1 cellular context compared by ENCODE assay signal in the genomic region with DNA sequence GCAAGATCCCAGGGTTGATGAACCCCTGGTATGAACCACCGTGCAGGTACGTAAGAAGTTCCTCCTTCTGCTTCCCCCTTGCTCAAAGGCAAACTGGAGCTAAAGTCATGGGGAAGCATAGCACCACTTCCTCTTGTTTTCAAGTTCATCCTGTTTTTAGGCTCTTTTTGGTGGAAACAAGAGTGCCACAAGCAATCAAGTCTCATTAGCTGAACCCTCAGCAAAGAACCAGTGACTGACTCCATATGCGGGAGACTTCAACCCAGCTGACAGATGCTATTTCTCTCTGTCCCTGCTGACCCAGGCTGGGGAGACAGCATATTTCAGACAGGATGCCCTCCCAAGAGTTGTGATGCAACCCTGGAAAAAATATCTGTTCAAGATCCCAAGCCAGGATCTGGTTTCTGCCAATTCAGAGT.
TF ChIP-seq lines count a peak whose summit lies in the region.

No MANE protein-coding gene starts in this region.

TF ChIP-seq in HepG2, 621 proteins besides CTCF, POLR2A, EP300 and RAD21:
- TF ChIP-seq AGO2 (optimal IDR thresholded peaks at IDR 0.05; ENCODE audit: low read depth, low read length) (no peak), REXO4 (CRISPR knock-in tag; IDR thresholded peaks at IDR 0.05; ENCODE audit: borderline replicate concordance) (no peak), RXRB (CRISPR knock-in tag; IDR thresholded peaks at IDR 0.05; ENCODE audit: borderline replicate concordance) (no peak), TMF1 (CRISPR knock-in tag; IDR thresholded peaks at IDR 0.05; ENCODE audit: low read depth) (no peak), SKI (IDR thresholded peaks at IDR 0.05; ENCODE audit: partially characterized antibody) (no peak), STAT5B (CRISPR knock-in tag; IDR thresholded peaks at IDR 0.05) (no peak), NR3C1 (CRISPR knock-in tag; IDR thresholded peaks at IDR 0.05) (no peak), ARID5B (CRISPR knock-in tag; IDR thresholded peaks at IDR 0.05) (no peak), NR2C2 (CRISPR knock-in tag; IDR thresholded peaks at IDR 0.05; ENCODE audit: borderline replicate concordance) (no peak)
- TF ChIP-seq, protein P1, sequence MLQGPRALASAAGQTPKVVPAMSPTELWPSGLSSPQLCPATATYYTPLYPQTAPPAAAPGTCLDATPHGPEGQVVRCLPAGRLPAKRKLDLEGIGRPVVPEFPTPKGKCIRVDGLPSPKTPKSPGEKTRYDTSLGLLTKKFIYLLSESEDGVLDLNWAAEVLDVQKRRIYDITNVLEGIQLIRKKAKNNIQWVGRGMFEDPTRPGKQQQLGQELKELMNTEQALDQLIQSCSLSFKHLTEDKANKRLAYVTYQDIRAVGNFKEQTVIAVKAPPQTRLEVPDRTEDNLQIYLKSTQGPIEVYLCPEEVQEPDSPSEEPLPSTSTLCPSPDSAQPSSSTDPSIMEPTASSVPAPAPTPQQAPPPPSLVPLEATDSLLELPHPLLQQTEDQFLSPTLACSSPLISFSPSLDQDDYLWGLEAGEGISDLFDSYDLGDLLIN (CRISPR knock-in tag; IDR thresholded peaks at IDR 0.05; ENCODE audit: borderline replicate concordance): no peak
TF ChIP-seq in HepG2: peak in this region for 0.
